ENCODE assay signal across 13 cellular contexts in the genomic region with DNA sequence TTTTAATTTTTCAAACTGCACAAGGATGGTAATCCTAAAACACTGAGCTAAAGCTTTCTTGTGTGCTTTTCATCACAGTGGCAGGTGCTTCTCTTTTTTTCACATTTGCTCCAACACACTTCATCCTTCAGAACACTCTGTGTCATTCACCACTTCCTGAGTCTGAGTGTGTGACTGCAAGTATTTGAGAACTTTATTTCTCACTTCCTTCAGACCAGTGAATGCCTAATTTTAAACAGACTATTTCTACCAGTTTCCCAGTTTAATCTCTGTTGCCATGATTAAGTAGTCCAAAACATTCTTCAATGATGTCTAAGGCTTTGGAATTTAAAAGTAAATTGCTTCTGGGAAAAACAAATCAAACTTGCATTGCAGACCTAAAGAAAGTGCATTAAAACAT.
A peak's percentile ranks its signal among the peaks of the same experiment; 100 is the strongest.
DNase-seq lines count a peak whose midpoint lies in the region; ATAC-seq and TF ChIP-seq lines count a peak whose summit lies in the region.
"Had no signal": no experiment of that assay in that cellular context is flagged by ENCODE, and none has a peak within 500 bp of the region (broad histone marks: within the 10 kb centered on the region; RNA-seq: fewer than 3 reads in every experiment).

No MANE protein-coding gene starts in this region.

- no peak overlapping the region for H3K27ac ChIP-seq in OCI-LY7 (ENCODE audit: low read depth, low read length, poor library complexity, severe bottlenecking)
- H3K27ac ChIP-seq: parathyroid adenoma had no signal

- no peaks in the 10 kb centered on the region for H3K36me3 ChIP-seq in OCI-LY7 (ENCODE audit: insufficient read depth, low read length)

- peak overlapping the region; percentile 32 for H3K27ac Mint-ChIP-seq in osteocyte (ENCODE audit: unreplicated experiment)
- no peak overlapping the region for H3K27ac Mint-ChIP-seq in T-cell

- no peaks in the 10 kb centered on the region for H3K9me3 Mint-ChIP-seq in osteocyte (ENCODE audit: unreplicated experiment)
- peaks cover 0 to 4% (median 0%) of the 10 kb centered on the region in 3 donors for H3K9me3 Mint-ChIP-seq in T-cell

- H3K79me2 ChIP-seq in OCI-LY7 (ENCODE audit: insufficient read depth, low read depth, low read length) = no peaks in the 10 kb centered on the region
- H3K79me2 ChIP-seq: parathyroid adenoma had no signal

- H3K27me3 Mint-ChIP-seq in osteocyte (ENCODE audit: unreplicated experiment) (no peaks in the 10 kb centered on the region), T-cell (no peaks in the 10 kb centered on the region)

- H3K4me3 ChIP-seq in OCI-LY7 (ENCODE audit: low read depth, low read length, poor library complexity, severe bottlenecking) = no peak overlapping the region

- H2AFZ ChIP-seq in OCI-LY7 (ENCODE audit: low read length) = no peak overlapping the region
- H2AFZ ChIP-seq: parathyroid adenoma had no signal

- H3K4me1 Mint-ChIP-seq in osteocyte (ENCODE audit: unreplicated experiment) = peaks cover 16% of the 10 kb centered on the region
- H3K4me1 Mint-ChIP-seq in T-cell = no peaks in the 10 kb centered on the region

- H3K4me1 ChIP-seq in OCI-LY7 (ENCODE audit: insufficient read depth, low read length, poor library complexity, severe bottlenecking) = no peaks in the 10 kb centered on the region
- H3K4me1 ChIP-seq: parathyroid adenoma had no signal

- CTCF ChIA-PET in T-cell (lab: Charles Lee) (no interaction called here), OCI-LY7 (lab: Charles Lee; ENCODE audit: unreplicated experiment) (no interaction called here)

- TF ChIP-seq CTCF in osteocyte (IDR thresholded peaks at IDR 0.05) (no peak), OCI-LY7 (conservative IDR thresholded peaks at IDR 0.05; ENCODE audit: low read length) (no peak)

- DNase-seq in GM04504 (ENCODE audit: low read depth) (peak; percentile 49), NAMALWA (ENCODE audit: low spot score) (peak; percentile 10), dermis blood vessel endothelial cell (peak; percentile 37), osteocyte (ENCODE audit: extremely low spot score, unreplicated experiment) (no peak), T-cell (no peak), NCI-H446 (lab: John Stamatoyannopoulos, UW) (no peak), OCI-LY7 (ENCODE audit: low spot score) (no peak)
- DNase-seq: activated CD4-positive, CD25-positive, alpha-beta regulatory T cell; activated naive CD4-positive, alpha-beta T cell treated with anti-CD3 and anti-CD28 coated beads, Interleukin-2, amount 50 U/mL, for 16 hours; COR-L47; NCI-H2171 had no signal

- H3K36me3 Mint-ChIP-seq in osteocyte (ENCODE audit: unreplicated experiment) (peaks cover 4% of the 10 kb centered on the region), T-cell (no peaks in the 10 kb centered on the region)

- ATAC-seq in T-cell (replicated peaks in 1 of 4) (no peak), HG03354 (IDR thresholded peaks at IDR 0.05; ENCODE audit: poor library complexity, severe bottlenecking, unreplicated experiment) (no peak)

- no peaks in the 10 kb centered on the region for H3K9me3 ChIP-seq in OCI-LY7 (ENCODE audit: low read length)

- H3K4me3 Mint-ChIP-seq in osteocyte (ENCODE audit: unreplicated experiment) = no peak overlapping the region
- no peak overlapping the region for H3K4me3 Mint-ChIP-seq in T-cell

- POLR2A ChIA-PET in T-cell (lab: Charles Lee) = no interaction called here
- POLR2A ChIA-PET in OCI-LY7 (lab: Charles Lee) = no interaction called here

- intact Hi-C loops in OCI-LY7 (cut with micrococcal nuclease; ENCODE audit: unreplicated experiment) = no loop called here

- no peaks in the 10 kb centered on the region for H4K20me1 ChIP-seq in OCI-LY7 (ENCODE audit: insufficient read depth, low read length)

- H3K4me2 ChIP-seq in OCI-LY7 (ENCODE audit: low read length) = no peak overlapping the region

- H3K9me2 ChIP-seq in OCI-LY7 (ENCODE audit: insufficient read depth, low read length) = no peaks in the 10 kb centered on the region

- BruUV-seq in OCI-LY7 (replicated peaks; lab: Mats Ljungman, UMichigan) = no TSS peak

Comparison
In these comparisons a context has a peak if more than half of its experiments do, and no peak if none do; other contexts are left out.
1. DNase-seq: peak in GM04504 (single experiment), NAMALWA (single experiment) and dermis blood vessel endothelial cell (single experiment); none in osteocyte (single experiment), T-cell (0 of 34), NCI-H446 (0 of 2) and OCI-LY7 (single experiment).